1 cellular context compared by ENCODE assay signal in the genomic region with DNA sequence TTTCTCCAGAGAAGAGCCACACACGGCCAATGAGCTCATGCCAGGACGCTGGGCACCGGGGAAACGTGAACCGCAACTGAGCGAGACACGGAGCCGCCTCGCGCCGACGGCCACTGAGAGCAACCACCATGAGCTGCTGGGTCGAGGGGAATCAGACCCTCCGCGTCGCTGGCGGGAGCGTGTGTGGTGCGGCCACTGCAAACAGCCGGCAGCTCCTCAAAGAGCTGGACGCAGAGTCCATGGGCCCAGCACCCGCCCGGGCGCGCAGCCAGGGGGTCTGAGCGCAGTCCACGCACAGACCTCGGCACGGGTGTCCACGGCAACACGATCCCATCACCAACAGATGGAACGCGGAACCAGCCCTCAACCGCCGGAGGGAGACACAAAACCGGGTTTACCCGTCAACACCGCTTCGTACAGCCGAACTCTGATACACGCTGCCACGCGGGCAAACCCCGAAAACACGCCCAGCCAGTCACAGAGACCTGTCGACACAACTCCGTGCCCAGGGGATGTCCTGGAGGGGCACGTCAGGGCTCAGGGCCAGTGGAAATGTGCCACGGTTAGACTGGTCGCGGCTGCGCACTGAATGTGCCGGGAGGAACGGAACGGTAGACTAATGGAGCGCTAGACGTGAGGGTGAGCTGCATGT.
TF ChIP-seq lines count a peak whose summit lies in the region.

No MANE protein-coding gene starts in this region.

TF ChIP-seq in H1, 55 proteins besides CTCF, POLR2A, EP300 and RAD21 (continued from another document):
- TF ChIP-seq GABPA (IDR thresholded peaks at IDR 0.05; ENCODE audit: borderline replicate concordance, insufficient read depth, low read length), result 0 out of 2 replicates have a peak, but pooled peaks have one; percentile 26
- TF ChIP-seq SP4 (IDR thresholded peaks at IDR 0.05; ENCODE audit: low read length), result no peak
- no peak for TF ChIP-seq TAF7 (optimal IDR thresholded peaks at IDR 0.05; ENCODE audit: borderline replicate concordance, low read depth, low read length)
